In genomic region chr21:25331286-25331685, GRCh38 we compare ENCODE assay signal across 23 cellular contexts.
"Had no signal": no experiment of that assay in that cellular context is flagged by ENCODE, and none has a peak within 500 bp of the region (broad histone marks: within the 10 kb centered on the region; RNA-seq: fewer than 3 reads in every experiment).

No MANE protein-coding gene starts in this region.

- H3K4me3 ChIP-seq: heart left ventricle, pancreas, psoas muscle, tibial nerve had no signal

- H3K9me3 ChIP-seq: heart left ventricle, pancreas, psoas muscle, tibial nerve had no signal

- DNase-seq: activated B cell treated with CpG ODN at 0.5 μM for 24 hours; activated CD4-positive, alpha-beta T cell treated with anti-CD3 and anti-CD28 coated beads, Interleukin-2, amount 50 U/mL, for 1 hour; activated CD8-positive, alpha-beta memory T cell treated with anti-CD3 and anti-CD28 coated beads, Interleukin-2, amount 10 ng/mL, durations not matched to agents 7 days and 5 days; activated CD8-positive, alpha-beta T cell treated with anti-CD3 and anti-CD28 coated beads, Interleukin-2, amount 10 ng/mL, durations not matched to agents 7 days and 5 days; activated naive CD4-positive, alpha-beta T cell; activated T-cell treated with anti-CD3 and anti-CD28 coated beads, Interleukin-2, amount 50 U/mL, for 48 hours; aorta; caudate nucleus; cortex of kidney; effector memory CD8-positive, alpha-beta T cell; heart left ventricle; hypothalamus; immature natural killer cell; naive thymus-derived CD4-positive, alpha-beta T cell; nucleus accumbens; pancreas; psoas muscle; stimulated activated CD4-positive, alpha-beta T cell treated with anti-CD3 and anti-CD28 coated beads, Interleukin-15, amount 100 ng/mL, for 24 hours; stimulated activated naive CD4-positive, alpha-beta T cell treated with Interleukin-2 at 50 U/mL for 16 hours; SW 1271; T-helper 2 cell had no signal

- ATAC-seq: activated CD8-positive, alpha-beta memory T cell treated with anti-CD3 and anti-CD28 coated beads, Interleukin-2, amount 10 ng/mL, durations not matched to agents 7 days and 5 days; activated CD8-positive, alpha-beta T cell treated with anti-CD3 and anti-CD28 coated beads, Interleukin-2, amount 10 ng/mL, durations not matched to agents 7 days and 5 days; activated naive CD4-positive, alpha-beta T cell treated with anti-CD3 and anti-CD28 coated beads, Interleukin-2, amount 50 U/mL, for 72 hours; effector memory CD8-positive, alpha-beta T cell; heart left ventricle; naive thymus-derived CD4-positive, alpha-beta T cell; pancreas; psoas muscle had no signal

- H3K27ac ChIP-seq: heart left ventricle, pancreas, psoas muscle, tibial nerve had no signal

- H3K27me3 ChIP-seq: heart left ventricle, pancreas, tibial nerve had no signal

- H3K4me1 ChIP-seq: heart left ventricle, psoas muscle, tibial nerve had no signal

- H3K36me3 ChIP-seq: heart left ventricle, pancreas, tibial nerve had no signal
